ENCODE assay signal across 8 cellular contexts in the genomic region with DNA sequence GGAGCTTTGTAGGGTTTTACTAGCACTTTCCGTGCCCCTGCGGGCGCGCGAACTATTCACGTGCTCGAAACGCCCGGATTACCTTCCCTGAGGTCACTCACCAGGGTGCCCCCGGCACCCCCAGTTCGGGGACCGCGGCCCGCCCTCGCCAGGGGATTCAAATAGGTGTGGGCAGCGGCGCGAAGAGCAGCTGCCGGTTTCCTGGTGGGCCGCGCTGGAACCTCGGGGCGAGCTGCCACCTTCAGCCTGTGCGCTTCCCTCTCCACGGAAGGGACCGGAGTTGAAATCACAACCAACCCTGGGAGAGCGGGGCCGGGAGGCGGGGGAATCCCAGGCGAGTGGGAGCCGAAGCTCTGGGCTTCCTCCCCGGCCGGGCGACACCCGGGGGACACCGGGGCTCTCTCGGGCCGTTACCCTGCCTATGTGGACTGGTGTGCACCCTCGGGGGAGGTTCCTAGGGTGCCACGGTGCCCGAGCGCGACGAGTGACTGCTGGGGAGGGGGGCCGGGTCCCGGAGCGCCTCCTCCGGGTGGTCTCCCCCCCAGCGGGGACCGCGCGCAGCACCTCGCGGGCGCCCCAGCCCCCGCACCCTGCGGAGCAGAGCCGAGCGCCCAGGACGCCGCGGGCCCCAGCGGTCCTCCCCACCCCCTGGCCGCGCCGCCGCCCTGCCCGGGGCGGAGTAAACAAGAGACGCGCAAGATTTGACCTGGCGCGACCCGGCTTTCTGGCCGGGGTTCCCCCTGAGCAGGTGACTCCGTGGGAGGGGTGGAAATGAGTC. TPM values are rescaled to one million over a fixed set of nuclear protein-coding genes. Genes with fewer than 3 reads are reported as not detected.
DNase-seq lines count a peak whose midpoint lies in the region; ATAC-seq lines count a peak whose summit lies in the region.

No MANE protein-coding gene starts in this region.

- H3K27me3 Mint-ChIP-seq in activated CD8-positive, alpha-beta memory T cell treated with anti-CD3 and anti-CD28 coated beads, Interleukin-2, amount 10 ng/mL, durations not matched to agents 7 days and 5 days = no peaks in the 10 kb centered on the region

- H3K4me3 Mint-ChIP-seq in activated CD8-positive, alpha-beta memory T cell treated with anti-CD3 and anti-CD28 coated beads, Interleukin-2, amount 10 ng/mL, durations not matched to agents 7 days and 5 days = peak overlapping the region; percentile 89

- CTCF ChIA-PET in activated CD8-positive, alpha-beta memory T cell treated with anti-CD3 and anti-CD28 coated beads, Interleukin-2, amount 10 ng/mL, durations not matched to agents 7 days and 5 days (lab: Charles Lee) = interaction anchor here (0.9 to 2.3 kb wide), 8 partner anchors 11 to 127 kb away, joined by 3 to 10 read pairs (median 5); no protein-coding TSS in a partner anchor

- H3K4me1 Mint-ChIP-seq in activated CD8-positive, alpha-beta memory T cell treated with anti-CD3 and anti-CD28 coated beads, Interleukin-2, amount 10 ng/mL, durations not matched to agents 7 days and 5 days = peaks cover 24% of the 10 kb centered on the region

- H3K27ac Mint-ChIP-seq in activated CD8-positive, alpha-beta memory T cell treated with anti-CD3 and anti-CD28 coated beads, Interleukin-2, amount 10 ng/mL, durations not matched to agents 7 days and 5 days = peak overlapping the region; percentile 97

- peak; percentile 56 for ATAC-seq in GM18502 (IDR thresholded peaks at IDR 0.05; ENCODE audit: poor library complexity, unreplicated experiment)
- peak; percentile 45 for ATAC-seq in HG02623 (IDR thresholded peaks at IDR 0.05; ENCODE audit: unreplicated experiment)
- ATAC-seq in activated CD8-positive, alpha-beta memory T cell treated with anti-CD3 and anti-CD28 coated beads, Interleukin-2, amount 10 ng/mL, durations not matched to agents 7 days and 5 days = peak; percentile 47

- H3K36me3 ChIP-seq in endocrine pancreas (ENCODE audit: control insufficient read depth, insufficient read depth, low read length) = no peaks in the 10 kb centered on the region
- no peaks in the 10 kb centered on the region for H3K36me3 ChIP-seq in mesodermal cell (ENCODE audit: control insufficient read depth, insufficient read depth, low read length)

- H3K9me3 ChIP-seq in endocrine pancreas (ENCODE audit: control insufficient read depth, low read length) (no peaks in the 10 kb centered on the region), mesodermal cell (ENCODE audit: control insufficient read depth, low read length) (no peaks in the 10 kb centered on the region)

- H3K9me3 Mint-ChIP-seq in activated CD8-positive, alpha-beta memory T cell treated with anti-CD3 and anti-CD28 coated beads, Interleukin-2, amount 10 ng/mL, durations not matched to agents 7 days and 5 days (ENCODE audit: low read depth) = no peaks in the 10 kb centered on the region

- WGBS in mesodermal cell (ENCODE audit: insufficient coverage in 2 of 2), 2 experiments = 0% methylated on average over 44 to 70 of the region's 76 CpGs

- peak overlapping the region; percentile 92 for H3K27ac ChIP-seq in mesodermal cell (ENCODE audit: low read depth, low read length, severe bottlenecking)

- H3K27me3 ChIP-seq in endocrine pancreas (ENCODE audit: control insufficient read depth, insufficient read depth, low read length) = no peaks in the 10 kb centered on the region

- DNase-seq in NCI-H2196 (lab: John Stamatoyannopoulos, UW; ENCODE audit: unreplicated experiment) (peak; percentile 79), NCI-H1092 (lab: John Stamatoyannopoulos, UW) (no peak)
- DNase-seq in activated CD8-positive, alpha-beta memory T cell treated with anti-CD3 and anti-CD28 coated beads, Interleukin-2, amount 10 ng/mL, durations not matched to agents 7 days and 5 days = peak; percentile 87
- peak; percentile 70 to 76 for DNase-seq in stimulated activated CD8-positive, alpha-beta memory T cell treated with anti-CD3 and anti-CD28 coated beads, Interleukin-2, amount 100 ng/mL, for 48 hours (ENCODE audit: low read depth in 2 of 2)

- peak overlapping the region; percentile 98 for H3K9ac ChIP-seq in endocrine pancreas (ENCODE audit: control insufficient read depth, insufficient read depth, low read length)

- H3K4me3 ChIP-seq in endocrine pancreas (ENCODE audit: control insufficient read depth, insufficient read depth, low read length) (peak overlapping the region; percentile 98), mesodermal cell (ENCODE audit: extremely low read depth, insufficient read depth, low read length, poor library complexity, severe bottlenecking) (peak overlapping the region; percentile 77)

- H3K36me3 Mint-ChIP-seq in activated CD8-positive, alpha-beta memory T cell treated with anti-CD3 and anti-CD28 coated beads, Interleukin-2, amount 10 ng/mL, durations not matched to agents 7 days and 5 days = no peaks in the 10 kb centered on the region

- H3K4me1 ChIP-seq in endocrine pancreas (ENCODE audit: control insufficient read depth, insufficient read depth, low read length) (peaks cover 14% of the 10 kb centered on the region), mesodermal cell (ENCODE audit: control insufficient read depth, insufficient read depth, low read length, poor library complexity, severe bottlenecking) (peaks cover 15% of the 10 kb centered on the region)

RNA-seq across cellular contexts. Expression of a gene that starts 2.1 kb away (rescaled TPM):
- 10 to 100 TPM; 24.1 to 28.8 TPM for total RNA-seq in activated CD8-positive, alpha-beta memory T cell treated with anti-CD3 and anti-CD28 coated beads, Interleukin-2, amount 10 ng/mL, durations not matched to agents 7 days and 5 days
- 7.7 TPM for polyA plus RNA-seq in mesodermal cell (2013, experiment 1 of 2)
- 6.6 TPM for polyA plus RNA-seq in mesodermal cell (2013, experiment 2 of 2)
